In genomic region chr5:181243020-181243520, GRCh38 we compare ENCODE assay signal across 9 cellular contexts. TPM values are rescaled to one million over a fixed set of nuclear protein-coding genes. Genes with fewer than 3 reads are reported as not detected.
DNase-seq lines count a peak whose midpoint lies in the region; ATAC-seq and TF ChIP-seq lines count a peak whose summit lies in the region.
"Had no signal": no experiment of that assay in that cellular context is flagged by ENCODE, and none has a peak within 500 bp of the region (broad histone marks: within the 10 kb centered on the region; RNA-seq: fewer than 3 reads in every experiment).

No MANE protein-coding gene starts in this region.

- H3K27ac ChIP-seq in H9 (ENCODE audit: insufficient read length, low read depth, low read length), result peak overlapping the region; percentile 99
- no peak overlapping the region for H3K27ac ChIP-seq in iPS DF 6.9 (ENCODE audit: low read length)
- H3K27ac ChIP-seq in smooth muscle cell (ENCODE audit: low read depth), result peak overlapping the region; percentile 88

- H2BK15ac ChIP-seq in H9 (ENCODE audit: low read depth, low read length), result no peak overlapping the region

- no peak overlapping the region for H2AK5ac ChIP-seq in H9 (ENCODE audit: insufficient read length, low read length)

- no peak for TF ChIP-seq CTCF in H9 (conservative IDR thresholded peaks at IDR 0.05)
- TF ChIP-seq CTCF in smooth muscle cell (IDR thresholded peaks at IDR 0.05; ENCODE audit: borderline replicate concordance, insufficient read depth, poor library complexity, severe bottlenecking), result no peak

- peaks cover 41% of the 10 kb centered on the region for H3K36me3 ChIP-seq in iPS DF 6.9 (ENCODE audit: control insufficient read depth, insufficient read depth, low read length)
- H3K36me3 ChIP-seq in smooth muscle cell (ENCODE audit: low read depth), result peaks cover 15% of the 10 kb centered on the region

- H4K91ac ChIP-seq in H9 (ENCODE audit: insufficient read length, low read depth, low read length), result peak overlapping the region; percentile 58

- H3K56ac ChIP-seq in H9 (ENCODE audit: insufficient read length, low read depth, low read length), result no peak overlapping the region

- H4K8ac ChIP-seq in H9 (replicated peaks; ENCODE audit: insufficient read length, low read depth, low read length), result peak overlapping the region; percentile 99

- peak overlapping the region; percentile 99 to 100 for H3K4me3 Mint-ChIP-seq in H9
- peak overlapping the region; percentile 97 for H3K4me3 Mint-ChIP-seq in activated CD4-positive, alpha-beta memory T cell treated with anti-CD3 and anti-CD28 coated beads, Interleukin-2, amount 10 ng/mL, durations not matched to agents 7 days and 5 days

- WGBS in H9 (ENCODE audit: extremely low coverage, insufficient read length, low lambda C conversion rate), result no CpG with 5 or more reads among the region's 22 CpGs
- no CpG with 5 or more reads among the region's 22 CpGs for WGBS in iPS DF 6.9 (ENCODE audit: insufficient coverage, insufficient read length)
- WGBS in smooth muscle cell (ENCODE audit: low lambda C conversion rate), result 1% methylated on average over 22 of the region's 22 CpGs

- H4K5ac ChIP-seq in H9 (ENCODE audit: insufficient read length, low read depth, low read length), result peak overlapping the region; percentile 98

- H2BK5ac ChIP-seq in H9 (ENCODE audit: insufficient read length, low read length), result peak overlapping the region; percentile 99

- H3K79me2 ChIP-seq in H9 (ENCODE audit: insufficient read depth, low read length) (peaks cover 32% of the 10 kb centered on the region), smooth muscle cell (ENCODE audit: low read depth) (peaks cover 67% of the 10 kb centered on the region)

- H3K14ac ChIP-seq in H9 (ENCODE audit: insufficient read depth, low read length), result peak overlapping the region; percentile 93

- H3K4me1 Mint-ChIP-seq in H9, result peaks cover 28 to 47% of the 10 kb centered on the region in 2 experiments
- H3K4me1 Mint-ChIP-seq in activated CD4-positive, alpha-beta memory T cell treated with anti-CD3 and anti-CD28 coated beads, Interleukin-2, amount 10 ng/mL, durations not matched to agents 7 days and 5 days, result peaks cover 65% of the 10 kb centered on the region

- H2BK12ac ChIP-seq in H9 (ENCODE audit: insufficient read length, low read depth, low read length), result no peak overlapping the region

- DNase-seq in H9, result no peak
- DNase-seq in activated CD4-positive, alpha-beta memory T cell treated with anti-CD3 and anti-CD28 coated beads, Interleukin-2, amount 10 ng/mL, durations not matched to agents 7 days and 5 days, result no peak
- DNase-seq in iPS DF 6.9 (ENCODE audit: low read depth, low spot score), result no peak
- no peak for DNase-seq in smooth muscle cell (lab: John Stamatoyannopoulos, UW; ENCODE audit: unreplicated experiment)
- DNase-seq in erythroblast (lab: John Stamatoyannopoulos, UW), result no peak
- DNase-seq in activated CD4-positive, CD25-positive, alpha-beta regulatory T cell treated with anti-CD3 and anti-CD28 coated beads, Interleukin-2, amount 50 U/mL, for 72 hours, result no peak
- DNase-seq: NK-92 treated with Interleukin-12 subunit alpha and Interleukin-12 subunit beta, amount 100 ng/mL, for 24 hours had no signal

- H2AFZ ChIP-seq in H9 (ENCODE audit: low read length) (no peak overlapping the region), smooth muscle cell (ENCODE audit: low read depth) (no peak overlapping the region)

- CTCF ChIA-PET in activated CD4-positive, alpha-beta memory T cell treated with anti-CD3 and anti-CD28 coated beads, Interleukin-2, amount 10 ng/mL, durations not matched to agents 7 days and 5 days (lab: Charles Lee), result interaction anchor here (0.9 to 1.2 kb wide), 2 partner anchors 9 to 58 kb away, joined by 3 to 5 read pairs; no protein-coding TSS in a partner anchor

- H3K36me3 Mint-ChIP-seq in H9 (ENCODE audit: insufficient read depth in 1 of 3, low read depth in 3 of 3), result peaks cover 60 to 62% (median 62%) of the 10 kb centered on the region in 3 experiments
- H3K36me3 Mint-ChIP-seq in activated CD4-positive, alpha-beta memory T cell treated with anti-CD3 and anti-CD28 coated beads, Interleukin-2, amount 10 ng/mL, durations not matched to agents 7 days and 5 days (ENCODE audit: low read depth), result peaks cover 66% of the 10 kb centered on the region

- POLR2A ChIA-PET in activated CD4-positive, alpha-beta memory T cell treated with anti-CD3 and anti-CD28 coated beads, Interleukin-2, amount 10 ng/mL, durations not matched to agents 7 days and 5 days (lab: Charles Lee), result interaction anchor here (1.1 to 31.8 kb wide), 8 partner anchors 6 to 1619 kb away, joined by 3 to 1091 read pairs (median 13); partner anchors contain the start of genes HNRNPH1, RACK1, TRIM41 and TRIM52

- H3T11ph ChIP-seq in H9 (ENCODE audit: low read length), result no peak overlapping the region

- H3K23ac ChIP-seq in H9 (ENCODE audit: insufficient read length, low read depth, low read length), result no peak overlapping the region

- peaks cover 19% of the 10 kb centered on the region for H3K23me2 ChIP-seq in H9 (ENCODE audit: insufficient read length, low read depth, low read length, poor library complexity, severe bottlenecking)

- H3K4me2 ChIP-seq in H9 (ENCODE audit: insufficient read depth, insufficient read length, low read length) (peak overlapping the region; percentile 95), smooth muscle cell (peak overlapping the region; percentile 97)

- TF ChIP-seq POLR2A in erythroblast (IDR thresholded peaks at IDR 0.05; ENCODE audit: low read length), result no peak

- H3K9me3 ChIP-seq in H9 (ENCODE audit: control insufficient read depth, low read depth, low read length), result no peaks in the 10 kb centered on the region
- H3K9me3 ChIP-seq in iPS DF 6.9 (ENCODE audit: control insufficient read depth, insufficient read depth, low read length), result no peaks in the 10 kb centered on the region
- H3K9me3 ChIP-seq in smooth muscle cell (replicated peaks; ENCODE audit: low read depth), result no peaks in the 10 kb centered on the region

- H3K9ac ChIP-seq in H9 (ENCODE audit: extremely low read depth, insufficient read length, low read length) (peak overlapping the region; percentile 99), smooth muscle cell (ENCODE audit: low read depth) (peak overlapping the region; percentile 88)

- H3F3A ChIP-seq in smooth muscle cell (ENCODE audit: low read depth), result peaks cover 36% of the 10 kb centered on the region

- no peak for ATAC-seq in HG03025 (IDR thresholded peaks at IDR 0.05; ENCODE audit: low FRiP score, unreplicated experiment)
- ATAC-seq in HG02571 (IDR thresholded peaks at IDR 0.05; ENCODE audit: unreplicated experiment), result no peak

- H3K18ac ChIP-seq in H9 (ENCODE audit: insufficient read length, low read depth, low read length), result peak overlapping the region; percentile 89

- no peaks in the 10 kb centered on the region for H3K27me3 ChIP-seq in H9 (ENCODE audit: insufficient read depth, low read length)
- H3K27me3 ChIP-seq in iPS DF 6.9 (ENCODE audit: control insufficient read depth, insufficient read depth, low read length), result no peaks in the 10 kb centered on the region
- no peaks in the 10 kb centered on the region for H3K27me3 ChIP-seq in smooth muscle cell (ENCODE audit: low read depth)

- H3K9me3 Mint-ChIP-seq in H9, result peaks cover 3 to 4% of the 10 kb centered on the region in 2 experiments; a peak in 3 of 5 replicates
- no peaks in the 10 kb centered on the region for H3K9me3 Mint-ChIP-seq in activated CD4-positive, alpha-beta memory T cell treated with anti-CD3 and anti-CD28 coated beads, Interleukin-2, amount 10 ng/mL, durations not matched to agents 7 days and 5 days

- H2BK120ac ChIP-seq in H9 (ENCODE audit: low read depth, low read length, poor library complexity, severe bottlenecking), result no peak overlapping the region

- peaks cover 2% of the 10 kb centered on the region for H3K27me3 Mint-ChIP-seq in H9 (ENCODE audit: low read depth)
- no peaks in the 10 kb centered on the region for H3K27me3 Mint-ChIP-seq in activated CD4-positive, alpha-beta memory T cell treated with anti-CD3 and anti-CD28 coated beads, Interleukin-2, amount 10 ng/mL, durations not matched to agents 7 days and 5 days

- no peaks in the 10 kb centered on the region for H4K20me1 ChIP-seq in H9 (ENCODE audit: control insufficient read depth, insufficient read depth, insufficient read length)
- peaks cover 59% of the 10 kb centered on the region for H4K20me1 ChIP-seq in smooth muscle cell (ENCODE audit: low read depth)

- no peak overlapping the region for H2BK20ac ChIP-seq in H9 (ENCODE audit: low read depth, low read length, poor library complexity, severe bottlenecking)

- peak overlapping the region; percentile 98 to 100 (median 100) for H3K27ac Mint-ChIP-seq in H9
- peak overlapping the region; percentile 92 for H3K27ac Mint-ChIP-seq in activated CD4-positive, alpha-beta memory T cell treated with anti-CD3 and anti-CD28 coated beads, Interleukin-2, amount 10 ng/mL, durations not matched to agents 7 days and 5 days

- H3K79me1 ChIP-seq in H9 (ENCODE audit: insufficient read depth, low read depth, low read length, poor library complexity, severe bottlenecking), result peaks cover 12% of the 10 kb centered on the region

- H3K4ac ChIP-seq in H9 (ENCODE audit: low read depth, low read length), result peak overlapping the region; percentile 15; the same call in 1 of the 2 replicates

- H3K4me3 ChIP-seq in iPS DF 6.9 (ENCODE audit: low read length) (peak overlapping the region; percentile 93), smooth muscle cell (peak overlapping the region; percentile 71)

- H3K4me1 ChIP-seq in H9 (ENCODE audit: insufficient read depth, low read length) (no peaks in the 10 kb centered on the region), iPS DF 6.9 (ENCODE audit: control insufficient read depth, insufficient read depth, low read length) (no peaks in the 10 kb centered on the region), smooth muscle cell (ENCODE audit: low read depth) (peaks cover 23% of the 10 kb centered on the region)

RNA-seq across cellular contexts. Expression of gene RACK1, which starts 0.6 kb away (rescaled TPM):
- total RNA-seq in H9 (2021) (2,548 and 2,552 TPM in 2 replicates), smooth muscle cell (2,098 and 2,144 TPM in 2 replicates)
- total RNA-seq in activated CD4-positive, alpha-beta memory T cell treated with anti-CD3 and anti-CD28 coated beads, Interleukin-2, amount 10 ng/mL, durations not matched to agents 7 days and 5 days, result 1,000 to 10,000 TPM; 1,749 to 1,772 TPM
- polyA plus RNA-seq in smooth muscle cell, result 617 and 686 TPM in 2 replicates

RNA-seq across cellular contexts. Expression of gene TRIM52, which starts 17.9 kb away (rescaled TPM):
- total RNA-seq in H9 (2021), result 5.1 and 5.7 TPM in 2 replicates
- 10 to 100 TPM; 24.0 to 24.2 TPM for total RNA-seq in activated CD4-positive, alpha-beta memory T cell treated with anti-CD3 and anti-CD28 coated beads, Interleukin-2, amount 10 ng/mL, durations not matched to agents 7 days and 5 days
- total RNA-seq in smooth muscle cell, result 5.0 and 6.9 TPM in 2 replicates
- 3.2 and 4.8 TPM in 2 replicates for polyA plus RNA-seq in smooth muscle cell

RNA-seq across cellular contexts. Expression of gene TRIM41, which starts 20.0 kb away (rescaled TPM):
- total RNA-seq in H9 (2021) (33.5 and 34.2 TPM in 2 replicates), smooth muscle cell (6.3 and 7.5 TPM in 2 replicates)
- 10 to 100 TPM; 42.4 to 43.7 TPM for total RNA-seq in activated CD4-positive, alpha-beta memory T cell treated with anti-CD3 and anti-CD28 coated beads, Interleukin-2, amount 10 ng/mL, durations not matched to agents 7 days and 5 days
- 2.4 and 2.6 TPM in 2 replicates for polyA plus RNA-seq in smooth muscle cell

RNA-seq across cellular contexts. Expression of gene TRIM7, which starts 38.1 kb away (rescaled TPM):
- not detected in 2 replicates for total RNA-seq in H9 (2021)
- total RNA-seq in activated CD4-positive, alpha-beta memory T cell treated with anti-CD3 and anti-CD28 coated beads, Interleukin-2, amount 10 ng/mL, durations not matched to agents 7 days and 5 days, result 1 to 10 TPM; 1.9 to 2.0 TPM
- total RNA-seq in smooth muscle cell, result 3.4 TPM in 1 of 2 replicates, not detected in the other
- polyA plus RNA-seq in smooth muscle cell, result 0.45 TPM in 1 of 2 replicates, not detected in the other
